Comparison of ENCODE assay signal across 1 cellular context in the genomic region with DNA sequence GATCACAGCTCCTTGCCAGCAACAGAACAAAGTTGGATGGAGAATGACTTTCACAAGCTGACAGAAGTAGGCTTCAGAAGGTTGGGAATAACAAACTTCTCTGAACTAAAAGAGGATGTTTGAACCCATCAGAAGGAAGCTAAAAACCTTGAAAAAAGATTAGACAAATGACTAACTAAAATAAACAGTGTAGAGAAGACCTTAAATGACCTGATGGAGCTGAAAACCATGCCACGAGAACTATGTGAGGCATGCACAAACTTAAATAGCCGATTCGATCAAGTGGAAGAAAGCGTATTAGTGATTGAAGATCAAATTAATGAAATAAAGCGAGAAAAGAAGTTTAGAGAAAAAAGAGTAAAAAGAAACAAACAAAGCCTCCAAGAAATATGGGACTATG. TPM values are rescaled to one million over a fixed set of nuclear protein-coding genes. Genes with fewer than 3 reads are reported as not detected.
"Had no signal": no experiment of that assay in that cellular context is flagged by ENCODE, and none has a peak within 500 bp of the region (broad histone marks: within the 10 kb centered on the region; RNA-seq: fewer than 3 reads in every experiment).

No MANE protein-coding gene starts in this region.

RNA-seq across cellular contexts. Expression of gene MSH4, which starts 18.0 kb away (rescaled TPM):
- total RNA-seq: HT1080 had no signal
